Comparison of ENCODE assay signal across 8 cellular contexts in the genomic region with DNA sequence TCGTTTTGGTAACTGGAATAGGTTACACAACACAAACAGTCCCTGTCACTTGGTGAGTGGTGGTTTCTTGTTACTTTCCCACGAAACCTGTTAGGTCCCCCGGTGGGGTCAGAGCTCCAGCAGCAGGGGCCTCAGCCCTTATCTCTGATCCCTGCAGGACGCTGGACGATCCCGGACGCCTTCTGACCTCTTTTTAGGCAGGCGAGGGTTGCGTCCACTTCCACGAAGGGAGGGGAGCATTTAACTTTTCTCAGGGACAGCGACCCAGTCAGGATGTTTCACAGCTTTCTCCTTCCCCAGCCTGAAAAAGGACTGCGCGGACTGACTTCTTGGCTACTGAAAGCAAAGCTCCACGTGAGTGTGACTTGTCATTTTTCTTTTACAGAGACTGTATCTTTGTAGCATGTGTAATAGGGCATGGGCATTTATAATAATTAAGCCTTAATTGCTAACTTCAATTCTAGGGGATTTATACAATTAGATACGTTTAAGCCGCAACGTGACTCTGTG. TPM values are rescaled to one million over a fixed set of nuclear protein-coding genes. Genes with fewer than 3 reads are reported as not detected.
DNase-seq lines count a peak whose midpoint lies in the region; ATAC-seq and TF ChIP-seq lines count a peak whose summit lies in the region.

No MANE protein-coding gene starts in this region.

- H3K4me1 ChIP-seq in RWPE2 (ENCODE audit: insufficient read depth, poor library complexity, severe bottlenecking) (peaks cover 3% of the 10 kb centered on the region), endodermal cell (ENCODE audit: control insufficient read depth, insufficient read depth, low read length) (no peaks in the 10 kb centered on the region), muscle layer of duodenum (ENCODE audit: control insufficient read depth in 1 of 2, insufficient read depth in 2 of 2, low read length in 2 of 2) (peaks cover 0 to 12% of the 10 kb centered on the region in 2 donors)

- no peak for TF ChIP-seq CTCF in RWPE2 (IDR thresholded peaks at IDR 0.05; ENCODE audit: poor library complexity, severe bottlenecking)
- TF ChIP-seq CTCF in endodermal cell (conservative IDR thresholded peaks at IDR 0.05) = no peak

- no peak for DNase-seq in activated T-cell treated with anti-CD3 and anti-CD28 coated beads, Interleukin-2, amount 50 U/mL, for 4 hours
- DNase-seq in activated T-cell treated with anti-CD3 and anti-CD28 coated beads for 4 hours (no peak), RWPE2 (ENCODE audit: low spot score) (no peak), endodermal cell (peak; percentile 48)
- DNase-seq in NK-92 treated with Interleukin-12 subunit alpha and Interleukin-12 subunit beta, amount 100 ng/mL, for 24 hours (lab: John Stamatoyannopoulos, UW) = no peak

- H3K27me3 Mint-ChIP-seq in activated T-cell treated with anti-CD3 and anti-CD28 coated beads, Interleukin-2, amount 50 U/mL, for 4 hours (ENCODE audit: low read depth) = no peaks in the 10 kb centered on the region
- no peaks in the 10 kb centered on the region for H3K27me3 Mint-ChIP-seq in endodermal cell (ENCODE audit: insufficient read depth)

- H3K27ac ChIP-seq in RWPE2 (ENCODE audit: poor library complexity, severe bottlenecking) = peak overlapping the region; percentile 24
- H3K27ac ChIP-seq in endodermal cell (ENCODE audit: low read depth, low read length) = no peak overlapping the region
- H3K27ac ChIP-seq in muscle layer of duodenum (ENCODE audit: low read length) = no peak overlapping the region

- 22 to 38% methylated on average over 8 to 17 of the region's 17 CpGs for WGBS in endodermal cell (ENCODE audit: insufficient coverage in 1 of 2, insufficient read length in 1 of 2), 2 experiments

- peaks cover 17% of the 10 kb centered on the region for H3K4me1 Mint-ChIP-seq in activated T-cell treated with anti-CD3 and anti-CD28 coated beads, Interleukin-2, amount 50 U/mL, for 4 hours (ENCODE audit: low read depth)
- H3K4me1 Mint-ChIP-seq in endodermal cell = peaks cover 8% of the 10 kb centered on the region

- peak overlapping the region; percentile 89 for H3K27ac Mint-ChIP-seq in endodermal cell

- H3K9ac ChIP-seq in endodermal cell (ENCODE audit: extremely low read depth, low read length, poor library complexity, severe bottlenecking) = peak overlapping the region; percentile 72

- H3K9me3 ChIP-seq in RWPE2 (ENCODE audit: severe bottlenecking) (no peaks in the 10 kb centered on the region), endodermal cell (ENCODE audit: control insufficient read depth, low read length) (no peaks in the 10 kb centered on the region), muscle layer of duodenum (ENCODE audit: control insufficient read depth in 1 of 2, low read length in 2 of 2) (no peaks in the 10 kb centered on the region)

- H3K4me3 Mint-ChIP-seq in activated T-cell treated with anti-CD3 and anti-CD28 coated beads, Interleukin-2, amount 50 U/mL, for 4 hours = peak overlapping the region; percentile 96
- H3K4me3 Mint-ChIP-seq in endodermal cell = peak overlapping the region; percentile 90

- peaks cover 19% of the 10 kb centered on the region for H3K36me3 ChIP-seq in RWPE2 (ENCODE audit: low read depth)
- peaks cover 13% of the 10 kb centered on the region for H3K36me3 ChIP-seq in endodermal cell (ENCODE audit: control insufficient read depth, insufficient read depth, low read length)
- peaks cover 11 to 28% of the 10 kb centered on the region in 2 donors for H3K36me3 ChIP-seq in muscle layer of duodenum (ENCODE audit: control insufficient read depth in 1 of 2, insufficient read depth in 2 of 2, low read length in 2 of 2)

- peak overlapping the region; percentile 71 for H3K4me3 ChIP-seq in RWPE2 (ENCODE audit: severe bottlenecking)
- peak overlapping the region; percentile 95 for H3K4me3 ChIP-seq in endodermal cell (ENCODE audit: low read length)
- H3K4me3 ChIP-seq in muscle layer of duodenum (ENCODE audit: low read depth in 1 of 2, low read length in 2 of 2) = peak overlapping the region; percentile 85 to 91

- peaks cover 26% of the 10 kb centered on the region for H3K36me3 Mint-ChIP-seq in activated T-cell treated with anti-CD3 and anti-CD28 coated beads, Interleukin-2, amount 50 U/mL, for 4 hours (ENCODE audit: insufficient read depth)
- peaks cover 18% of the 10 kb centered on the region for H3K36me3 Mint-ChIP-seq in endodermal cell (ENCODE audit: low read depth)

- H3K9me3 Mint-ChIP-seq in activated T-cell treated with anti-CD3 and anti-CD28 coated beads, Interleukin-2, amount 50 U/mL, for 4 hours = no peaks in the 10 kb centered on the region
- H3K9me3 Mint-ChIP-seq in endodermal cell = no peaks in the 10 kb centered on the region

- peak; percentile 5 to 10 for ATAC-seq in activated T-cell treated with anti-CD3 and anti-CD28 coated beads, Interleukin-2, amount 50 U/mL, for 4 hours
- peak; percentile 10; the same call in 1 of the 3 replicates for ATAC-seq in RWPE2 (ENCODE audit: low read depth)
- ATAC-seq in activated CD4-positive, CD25-positive, alpha-beta regulatory T cell treated with anti-CD3 and anti-CD28 coated beads, Interleukin-2, amount 50 U/mL, for 24 hours = no peak
- ATAC-seq in GM18909 (IDR thresholded peaks at IDR 0.05; ENCODE audit: poor library complexity, unreplicated experiment) = no peak

- H3K27me3 ChIP-seq in RWPE2 (ENCODE audit: insufficient read depth, poor library complexity, severe bottlenecking) = no peaks in the 10 kb centered on the region
- H3K27me3 ChIP-seq in endodermal cell (ENCODE audit: control insufficient read depth, insufficient read depth, low read length, poor library complexity, severe bottlenecking) = no peaks in the 10 kb centered on the region
- no peaks in the 10 kb centered on the region for H3K27me3 ChIP-seq in muscle layer of duodenum (ENCODE audit: low read depth, low read length)

RNA-seq across cellular contexts. Expression of a gene that starts 0.7 kb away (rescaled TPM):
- 1 to 10 TPM; 3.5 to 5.3 (median 5.2) TPM for total RNA-seq in activated T-cell treated with anti-CD3 and anti-CD28 coated beads, Interleukin-2, amount 50 U/mL, for 4 hours
- 10 to 100 TPM in 1 of 2 donors, 1 to 10 TPM in 1; 9.0 to 10.8 TPM for total RNA-seq in endodermal cell
- polyA plus RNA-seq in endodermal cell (2013, experiment 1 of 2) = 8.5 TPM
- polyA plus RNA-seq in endodermal cell (2013, experiment 2 of 2) = 7.6 TPM

RNA-seq across cellular contexts. Expression of a gene that starts 22.8 kb away (rescaled TPM):
- total RNA-seq in activated T-cell treated with anti-CD3 and anti-CD28 coated beads, Interleukin-2, amount 50 U/mL, for 4 hours = 1 to 10 TPM; 5.2 to 9.7 (median 5.7) TPM
- total RNA-seq in endodermal cell = 10 to 100 TPM; 21.0 to 28.0 TPM
- polyA plus RNA-seq in endodermal cell (2013, experiment 1 of 2) = 32.3 TPM
- 24.3 TPM for polyA plus RNA-seq in endodermal cell (2013, experiment 2 of 2)

RNA-seq across cellular contexts. Expression of a gene that starts 28.9 kb away (rescaled TPM):
- 1 to 10 TPM; 1.2 to 2.4 (median 1.4) TPM for total RNA-seq in activated T-cell treated with anti-CD3 and anti-CD28 coated beads, Interleukin-2, amount 50 U/mL, for 4 hours
- 1 to 10 TPM; 6.4 to 7.4 TPM for total RNA-seq in endodermal cell
- 5.0 TPM for polyA plus RNA-seq in endodermal cell (2013, experiment 1 of 2)
- polyA plus RNA-seq in endodermal cell (2013, experiment 2 of 2) = 4.5 TPM

RNA-seq across cellular contexts. Expression of a gene that starts 47.9 kb away (rescaled TPM):
- total RNA-seq in activated T-cell treated with anti-CD3 and anti-CD28 coated beads, Interleukin-2, amount 50 U/mL, for 4 hours = 1 to 10 TPM; 8.2 to 9.4 (median 8.6) TPM
- 10 to 100 TPM; 19.7 to 22.1 TPM for total RNA-seq in endodermal cell
- polyA plus RNA-seq in endodermal cell (2013, experiment 1 of 2) = 19.9 TPM
- 16.2 TPM for polyA plus RNA-seq in endodermal cell (2013, experiment 2 of 2)

Comparison
In these comparisons a context has a peak if more than half of its experiments do, and no peak if none do; other contexts are left out.
1. ATAC-seq: peak in activated T-cell treated with anti-CD3 and anti-CD28 coated beads, Interleukin-2, amount 50 U/mL, for 4 hours (2 of 2) and RWPE2 (single experiment); none in activated CD4-positive, CD25-positive, alpha-beta regulatory T cell treated with anti-CD3 and anti-CD28 coated beads, Interleukin-2, amount 50 U/mL, for 24 hours (0 of 2) and GM18909 (single experiment).
2. Peak in every context shown above with its lines, with median percentiles within 50 percentile points of each other: H3K4me3 ChIP-seq.